Comparison of ENCODE assay signal across 8 cellular contexts in genomic region chr1:235910357-235911299, GRCh38. TPM values are rescaled to one million over a fixed set of nuclear protein-coding genes. Genes with fewer than 3 reads are reported as not detected.
DNase-seq lines count a peak whose midpoint lies in the region; TF ChIP-seq lines count a peak whose summit lies in the region.

No MANE protein-coding gene starts in this region.

- in situ Hi-C loops in GM13977 (cut with MboI; ENCODE audit: low pct_unique_long_range_greater_than_20kb, low sequenced_read_pairs, unreplicated experiment) = no loop called here

- H3K27me3 Mint-ChIP-seq in stimulated activated naive CD8-positive, alpha-beta T cell treated with anti-CD3 and anti-CD28 coated beads, Interleukin-15, Interleukin-2, amounts not matched to agents 100 ng/mL and 50 ng/mL, for 24 hours = no peaks in the 10 kb centered on the region

- H3K9me3 Mint-ChIP-seq in stimulated activated naive CD8-positive, alpha-beta T cell treated with anti-CD3 and anti-CD28 coated beads, Interleukin-15, Interleukin-2, amounts not matched to agents 100 ng/mL and 50 ng/mL, for 24 hours = no peaks in the 10 kb centered on the region

- peak overlapping the region; percentile 46 for H3K4me3 Mint-ChIP-seq in stimulated activated naive CD8-positive, alpha-beta T cell treated with anti-CD3 and anti-CD28 coated beads, Interleukin-15, Interleukin-2, amounts not matched to agents 100 ng/mL and 50 ng/mL, for 24 hours

- H3K4me1 Mint-ChIP-seq in stimulated activated naive CD8-positive, alpha-beta T cell treated with anti-CD3 and anti-CD28 coated beads, Interleukin-15, Interleukin-2, amounts not matched to agents 100 ng/mL and 50 ng/mL, for 24 hours (ENCODE audit: low read depth) = peaks cover 42% of the 10 kb centered on the region

- no peak for TF ChIP-seq POLR2A in NB4 (IDR thresholded peaks at IDR 0.05; ENCODE audit: extremely low read depth, insufficient read length)

- H3K27me3 ChIP-seq in ascending aorta = no peaks in the 10 kb centered on the region
- no peaks in the 10 kb centered on the region for H3K27me3 ChIP-seq in effector memory CD4-positive, alpha-beta T cell (replicated peaks; ENCODE audit: control insufficient read depth, insufficient read depth, low read length, poor library complexity, severe bottlenecking)

- intact Hi-C loops in ascending aorta (cut with DNase I) = loop anchor here (2.0 kb wide), 1 partner anchor 60 kb away; no protein-coding TSS in a partner anchor

- H3K27ac Mint-ChIP-seq in stimulated activated naive CD8-positive, alpha-beta T cell treated with anti-CD3 and anti-CD28 coated beads, Interleukin-15, Interleukin-2, amounts not matched to agents 100 ng/mL and 50 ng/mL, for 24 hours = peak overlapping the region; percentile 90

- no peaks in the 10 kb centered on the region for H3K9me3 ChIP-seq in ascending aorta
- no peaks in the 10 kb centered on the region for H3K9me3 ChIP-seq in effector memory CD4-positive, alpha-beta T cell (ENCODE audit: control insufficient read depth, low read length)

- no peaks in the 10 kb centered on the region for H3K36me3 Mint-ChIP-seq in stimulated activated naive CD8-positive, alpha-beta T cell treated with anti-CD3 and anti-CD28 coated beads, Interleukin-15, Interleukin-2, amounts not matched to agents 100 ng/mL and 50 ng/mL, for 24 hours (ENCODE audit: low read depth)

- TF ChIP-seq CTCF in GM13977 (IDR thresholded peaks at IDR 0.05; ENCODE audit: extremely low read depth, insufficient read depth, missing control alignments) (no peak), NB4 (IDR thresholded peaks at IDR 0.05; ENCODE audit: low read depth, low read length) (no peak), ascending aorta (IDR thresholded peaks at IDR 0.05) (no peak)

- H3K4me3 ChIP-seq in NB4 (ENCODE audit: low read depth, low read length) = no peak overlapping the region
- no peak overlapping the region for H3K4me3 ChIP-seq in ascending aorta
- H3K4me3 ChIP-seq in effector memory CD4-positive, alpha-beta T cell (ENCODE audit: insufficient read depth, low read depth, low read length, poor library complexity, severe bottlenecking) = no peak overlapping the region

- peak overlapping the region; percentile 82 to 83 for H3K27ac ChIP-seq in ascending aorta
- no peak overlapping the region for H3K27ac ChIP-seq in effector memory CD4-positive, alpha-beta T cell (ENCODE audit: insufficient read depth, low read length, poor library complexity, severe bottlenecking)

- H3K4me1 ChIP-seq in ascending aorta = peaks cover 9 to 15% of the 10 kb centered on the region in 2 donors
- no peaks in the 10 kb centered on the region for H3K4me1 ChIP-seq in effector memory CD4-positive, alpha-beta T cell (ENCODE audit: control insufficient read depth, insufficient read depth, low read length, poor library complexity, severe bottlenecking)

- peak; percentile 31 for DNase-seq in GM13977 (ENCODE audit: low spot score)
- DNase-seq in NB4 (ENCODE audit: low read depth) = peak; percentile 87
- DNase-seq in ascending aorta (ENCODE audit: low spot score in 2 of 2) = peak in 1 of 2 donors; percentile 78
- peak; percentile 97 for DNase-seq in islet precursor cell
- DNase-seq in NCI-H1105 (lab: John Stamatoyannopoulos, UW) = no peak
- no peak for DNase-seq in effector memory CD4-positive, alpha-beta T cell
- DNase-seq in GF-D8 (lab: John Stamatoyannopoulos, UW) = no peak

- no peaks in the 10 kb centered on the region for H3K36me3 ChIP-seq in ascending aorta
- no peaks in the 10 kb centered on the region for H3K36me3 ChIP-seq in effector memory CD4-positive, alpha-beta T cell (ENCODE audit: control insufficient read depth, insufficient read depth, low read length)

RNA-seq across cellular contexts. Expression of gene LYST, which starts 43.9 kb away (rescaled TPM):
- 169 TPM for total RNA-seq in ascending aorta

Comparison
In these comparisons a context has a peak if more than half of its experiments do, and no peak if none do; other contexts are left out.
1. DNase-seq: peak in GM13977 (single experiment), NB4 (single experiment) and islet precursor cell (single experiment); none in NCI-H1105 (single experiment), effector memory CD4-positive, alpha-beta T cell (0 of 3) and GF-D8 (single experiment).